ENCODE assay signal across 9 cellular contexts in genomic region chr3:142595141-142595540, GRCh38. TPM values are rescaled to one million over a fixed set of nuclear protein-coding genes. Genes with fewer than 3 reads are reported as not detected.
DNase-seq lines count a peak whose midpoint lies in the region; ATAC-seq, FAIRE-seq and TF ChIP-seq lines count a peak whose summit lies in the region.
"Had no signal": no experiment of that assay in that cellular context is flagged by ENCODE, and none has a peak within 500 bp of the region (broad histone marks: within the 10 kb centered on the region; RNA-seq: fewer than 3 reads in every experiment).

No MANE protein-coding gene starts in this region.

- intact Hi-C loops in pancreas (cut with DNase I) = no loop called here

- no peak overlapping the region for H2BK12ac ChIP-seq in H9 (ENCODE audit: insufficient read length, low read depth, low read length)

- H3K27ac ChIP-seq in H9 (ENCODE audit: insufficient read length, low read depth, low read length) (no peak overlapping the region), SJCRH30 (no peak overlapping the region; the same call in 1 of the 2 replicates), epithelial cell of prostate (peak overlapping the region; percentile 77), pancreas (peak overlapping the region; percentile 75 to 94 (median 87))

- peaks cover 5 to 7% (median 5%) of the 10 kb centered on the region in 3 experiments; a peak in 6 of 7 replicates for H3K36me3 Mint-ChIP-seq in H9 (ENCODE audit: insufficient read depth in 1 of 3, low read depth in 3 of 3)

- H4K20me1 ChIP-seq in H9 (ENCODE audit: control insufficient read depth, insufficient read depth, insufficient read length) = no peaks in the 10 kb centered on the region

- H3K4me1 Mint-ChIP-seq in H9 = peaks cover 13 to 19% of the 10 kb centered on the region in 2 experiments

- H2BK5ac ChIP-seq in H9 (ENCODE audit: insufficient read length, low read length) = no peak overlapping the region

- H3K27me3 Mint-ChIP-seq in H9 (ENCODE audit: low read depth) = peaks cover 5% of the 10 kb centered on the region

- no peak overlapping the region for H3K4ac ChIP-seq in H9 (ENCODE audit: low read depth, low read length)

- no peaks in the 10 kb centered on the region for H3K9me3 ChIP-seq in H9 (ENCODE audit: control insufficient read depth, low read depth, low read length)
- no peaks in the 10 kb centered on the region for H3K9me3 ChIP-seq in SJCRH30 (replicated peaks)
- no peaks in the 10 kb centered on the region for H3K9me3 ChIP-seq in pancreas

- no peak overlapping the region for H3K56ac ChIP-seq in H9 (ENCODE audit: insufficient read length, low read depth, low read length)

- H3K23me2 ChIP-seq in H9 (ENCODE audit: insufficient read length, low read depth, low read length, poor library complexity, severe bottlenecking) = peaks cover 7% of the 10 kb centered on the region

- H3K27ac Mint-ChIP-seq in H9 = no peak overlapping the region

- no peaks in the 10 kb centered on the region for H3K9me3 Mint-ChIP-seq in H9

- no peak overlapping the region for H3K18ac ChIP-seq in H9 (ENCODE audit: insufficient read length, low read depth, low read length)

- H2BK20ac ChIP-seq in H9 (ENCODE audit: low read depth, low read length, poor library complexity, severe bottlenecking) = no peak overlapping the region

- no peak overlapping the region for H4K91ac ChIP-seq in H9 (ENCODE audit: insufficient read length, low read depth, low read length)

- H3K23ac ChIP-seq in H9 (ENCODE audit: insufficient read length, low read depth, low read length) = no peak overlapping the region

- ATAC-seq in pancreas = no peak

- no peak overlapping the region for H4K5ac ChIP-seq in H9 (ENCODE audit: insufficient read length, low read depth, low read length)

- no peaks in the 10 kb centered on the region for H3K79me1 ChIP-seq in H9 (ENCODE audit: insufficient read depth, low read depth, low read length, poor library complexity, severe bottlenecking)

- DNase-seq in H9 (no peak), SJCRH30 (no peak), epithelial cell of prostate (ENCODE audit: low read depth, low spot score) (no peak), pancreas (no peak), COLO829 (ENCODE audit: low spot score) (no peak), cerebellar cortex (ENCODE audit: low spot score) (no peak), NCI-H524 (lab: John Stamatoyannopoulos, UW) (no peak)
- DNase-seq: activated CD8-positive, alpha-beta memory T cell treated with anti-CD3 and anti-CD28 coated beads for 24 hours; stimulated activated naive CD4-positive, alpha-beta T cell treated with Interleukin-2 at 50 U/mL for 16 hours had no signal

- peak overlapping the region; percentile 80 for H3K4me3 ChIP-seq in SJCRH30
- H3K4me3 ChIP-seq in pancreas = peak overlapping the region in 2 of 4 donors; percentile 59 to 63

- no peak overlapping the region for H2BK120ac ChIP-seq in H9 (ENCODE audit: low read depth, low read length, poor library complexity, severe bottlenecking)

- no peak overlapping the region for H3K14ac ChIP-seq in H9 (ENCODE audit: insufficient read depth, low read length)

- no CpG with 5 or more reads among the region's 1 CpG for WGBS in H9 (ENCODE audit: extremely low coverage, insufficient read length, low lambda C conversion rate)
- WGBS in pancreas, 2 donors = 4 to 8% methylated on average over 1 of the region's 1 CpG

- no peak overlapping the region for H3K9ac ChIP-seq in H9 (ENCODE audit: extremely low read depth, insufficient read length, low read length)

- FAIRE-seq in pancreas (lab: Jason Lieb, UNC) = no peak

- H4K8ac ChIP-seq in H9 (replicated peaks; ENCODE audit: insufficient read length, low read depth, low read length) = no peak overlapping the region

- no peak overlapping the region for H2AK5ac ChIP-seq in H9 (ENCODE audit: insufficient read length, low read length)

- H3T11ph ChIP-seq in H9 (ENCODE audit: low read length) = no peak overlapping the region

- H3K36me3 ChIP-seq in SJCRH30 (no peaks in the 10 kb centered on the region), pancreas (no peaks in the 10 kb centered on the region)

- H3K4me3 Mint-ChIP-seq in H9 = peak overlapping the region; percentile 93 to 99

- H3K4me2 ChIP-seq in H9 (ENCODE audit: insufficient read depth, insufficient read length, low read length) = peak overlapping the region; percentile 65

- no peaks in the 10 kb centered on the region for H3K27me3 ChIP-seq in H9 (ENCODE audit: insufficient read depth, low read length)
- no peaks in the 10 kb centered on the region for H3K27me3 ChIP-seq in SJCRH30
- H3K27me3 ChIP-seq in pancreas = no peaks in the 10 kb centered on the region

- TF ChIP-seq CTCF in H9 (conservative IDR thresholded peaks at IDR 0.05) = no peak
- no peak for TF ChIP-seq CTCF in pancreas (IDR thresholded peaks at IDR 0.05)

- H2BK15ac ChIP-seq in H9 (ENCODE audit: low read depth, low read length) = no peak overlapping the region

- H2AFZ ChIP-seq in H9 (ENCODE audit: low read length) = no peak overlapping the region

- no peaks in the 10 kb centered on the region for H3K79me2 ChIP-seq in H9 (ENCODE audit: insufficient read depth, low read length)

- H3K4me1 ChIP-seq in H9 (ENCODE audit: insufficient read depth, low read length) = no peaks in the 10 kb centered on the region
- peaks cover 19% of the 10 kb centered on the region for H3K4me1 ChIP-seq in SJCRH30
- peaks cover 0 to 3% (median 0%) of the 10 kb centered on the region in 3 donors for H3K4me1 ChIP-seq in pancreas

RNA-seq across cellular contexts. Expression of gene PLS1, which starts 1.1 kb away (rescaled TPM):
- total RNA-seq in H9 (2021) (20.0 and 20.4 TPM in 2 replicates), pancreas (10 to 100 TPM in 3 of 6 donors, 1 to 10 TPM in 3; 7.6 to 23.6 (median 11.4) TPM)
- total RNA-seq in SJCRH30 (2014; rRNA removed; shearing (Covaris generic)) = 27.2 and 27.5 TPM in 2 replicates
- polyA plus RNA-seq in pancreas = 10 to 100 TPM in 1 of 2 donors, 1 to 10 TPM in 1; 3.0 to 10.6 TPM

RNA-seq across cellular contexts. Expression of gene ATR, which starts 16.6 kb away (rescaled TPM):
- total RNA-seq in H9 (2021) (15.6 and 15.8 TPM in 2 replicates), pancreas (10 to 100 TPM in 2 of 6 donors, 1 to 10 TPM in 4; 8.2 to 16.6 (median 9.6) TPM)
- total RNA-seq in SJCRH30 (2014; rRNA removed; shearing (Covaris generic)) = 31.0 and 33.1 TPM in 2 replicates
- 10 to 100 TPM; 12.6 to 15.4 TPM for polyA plus RNA-seq in pancreas

Comparison
In these comparisons a context has a peak if more than half of its experiments do, and no peak if none do; other contexts are left out.
1. H3K27ac ChIP-seq: peak in epithelial cell of prostate (single experiment) and pancreas (4 of 4); none in H9 (single experiment) and SJCRH30 (single experiment).